13 cellular contexts compared by ENCODE assay signal in the genomic region with DNA sequence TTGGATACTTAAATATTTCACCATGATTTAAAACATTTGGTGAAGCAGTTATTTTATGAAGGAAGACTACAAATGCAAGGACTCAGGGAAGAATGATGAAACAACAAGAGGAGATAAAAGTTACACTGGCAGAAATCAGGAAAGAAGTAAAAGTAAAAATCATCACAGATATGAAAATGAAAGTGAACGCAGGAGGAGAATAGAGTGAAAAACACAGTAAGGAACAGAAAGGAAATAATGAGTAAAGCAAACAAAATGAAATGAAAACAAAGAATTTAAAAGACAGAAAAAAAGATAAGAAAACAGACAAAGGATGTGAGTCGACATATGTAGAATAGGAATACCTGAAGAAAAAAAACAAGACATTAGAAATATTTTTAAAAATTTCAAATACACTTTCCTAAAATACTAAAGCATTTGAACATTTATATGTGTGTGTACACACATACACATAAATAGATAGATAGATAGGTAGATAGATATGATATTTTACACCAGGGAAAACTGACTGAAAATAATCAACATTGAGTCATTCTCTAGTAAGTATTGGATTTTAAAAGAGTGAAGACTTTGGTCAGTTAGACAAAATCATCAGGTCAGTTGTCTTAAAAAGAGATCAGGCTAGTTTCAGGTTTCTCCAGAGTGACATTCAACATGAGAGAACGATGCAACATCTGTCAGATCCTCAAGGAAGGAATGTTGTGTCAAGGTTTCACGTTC. TPM values are rescaled to one million over a fixed set of nuclear protein-coding genes. Genes with fewer than 3 reads are reported as not detected.
DNase-seq lines count a peak whose midpoint lies in the region; ATAC-seq, FAIRE-seq and TF ChIP-seq lines count a peak whose summit lies in the region.
"Had no signal": no experiment of that assay in that cellular context is flagged by ENCODE, and none has a peak within 500 bp of the region (broad histone marks: within the 10 kb centered on the region; RNA-seq: fewer than 3 reads in every experiment).

No MANE protein-coding gene starts in this region.

- peaks cover 4% of the 10 kb centered on the region for H3K9me3 Mint-ChIP-seq in activated naive CD8-positive, alpha-beta T cell treated with anti-CD3 and anti-CD28 coated beads, Interleukin-2, amount 50 U/mL, for 24 hours
- H3K9me3 Mint-ChIP-seq in stimulated activated naive CD8-positive, alpha-beta T cell treated with anti-CD3 and anti-CD28 coated beads, Interleukin-15, Interleukin-2, amounts not matched to agents 100 ng/mL and 50 ng/mL, for 24 hours, result peaks cover 6% of the 10 kb centered on the region

- H3K27me3 Mint-ChIP-seq in activated naive CD8-positive, alpha-beta T cell treated with anti-CD3 and anti-CD28 coated beads, Interleukin-2, amount 50 U/mL, for 24 hours, result no peaks in the 10 kb centered on the region
- no peaks in the 10 kb centered on the region for H3K27me3 Mint-ChIP-seq in stimulated activated naive CD8-positive, alpha-beta T cell treated with anti-CD3 and anti-CD28 coated beads, Interleukin-15, Interleukin-2, amounts not matched to agents 100 ng/mL and 50 ng/mL, for 24 hours

- no peaks in the 10 kb centered on the region for H3K79me2 ChIP-seq in HepG2 (ENCODE audit: insufficient read depth, low read length)

- H3K9me3 ChIP-seq in HepG2 (ENCODE audit: low read length) (peaks cover 5% of the 10 kb centered on the region; the same call in 1 of the 2 replicates), right lobe of liver (no peaks in the 10 kb centered on the region), heart left ventricle (peaks cover 0 to 21% (median 5%) of the 10 kb centered on the region in 12 donors)
- H3K9me3 ChIP-seq: neutrophil had no signal

- H3K27ac ChIP-seq in HepG2 (ENCODE audit: extremely low read length, insufficient read depth, low read length) (no peak overlapping the region), right lobe of liver (no peak overlapping the region), heart left ventricle (peak overlapping the region in 1 of 12 donors; percentile 19)
- H3K27ac ChIP-seq: neutrophil had no signal

- POLR2A ChIA-PET in HepG2 (lab: Yijun Ruan, JAX), result no interaction called here

- TF ChIP-seq CTCF in HepG2 (CRISPR knock-in tag; IDR thresholded peaks at IDR 0.05) (no peak), right lobe of liver (IDR thresholded peaks at IDR 0.05) (no peak), heart left ventricle (IDR thresholded peaks at IDR 0.05) (no peak)

- in situ Hi-C loops in HepG2 (cut with HindIII; ENCODE audit: extremely low pct_ligation_motif_present, low pct_unique_long_range_greater_than_20kb), result no loop called here

- H2AFZ ChIP-seq in HepG2 (ENCODE audit: low read length), result no peak overlapping the region

- H3K36me3 Mint-ChIP-seq in activated naive CD8-positive, alpha-beta T cell treated with anti-CD3 and anti-CD28 coated beads, Interleukin-2, amount 50 U/mL, for 24 hours (ENCODE audit: low read depth), result peaks cover 11% of the 10 kb centered on the region
- H3K36me3 Mint-ChIP-seq in stimulated activated naive CD8-positive, alpha-beta T cell treated with anti-CD3 and anti-CD28 coated beads, Interleukin-15, Interleukin-2, amounts not matched to agents 100 ng/mL and 50 ng/mL, for 24 hours (ENCODE audit: low read depth), result peaks cover 16% of the 10 kb centered on the region

- H3K27me3 ChIP-seq in HepG2 (ENCODE audit: control insufficient read depth in 1 of 2, insufficient read depth in 2 of 2, low read length in 2 of 2) (no peaks in the 10 kb centered on the region), right lobe of liver (no peaks in the 10 kb centered on the region), heart left ventricle (no peaks in the 10 kb centered on the region)
- H3K27me3 ChIP-seq: BLaER1 treated with 17β-estradiol and CSF1 and Interleukin-3, amounts not matched to agents 10 nM and 100 nM had no signal

- no peaks in the 10 kb centered on the region for H3K36me3 ChIP-seq in HepG2 (replicated peaks in 1 of 2; ENCODE audit: control insufficient read depth in 1 of 2, insufficient read depth in 2 of 2, low read length in 2 of 2)
- no peaks in the 10 kb centered on the region for H3K36me3 ChIP-seq in right lobe of liver
- peaks cover 0 to 18% (median 2%) of the 10 kb centered on the region in 9 donors for H3K36me3 ChIP-seq in heart left ventricle
- H3K36me3 ChIP-seq: neutrophil had no signal

- 15% methylated on average over 4 of the region's 4 CpGs for WGBS in HepG2 (ENCODE audit: low lambda C conversion rate)
- WGBS in right lobe of liver (ENCODE audit: insufficient coverage, low coverage, low lambda C conversion rate, missing lambda C conversion rate), result 72% methylated on average over 4 of the region's 4 CpGs
- 70 to 82% (median 78%) methylated on average over 4 of the region's 4 CpGs for WGBS in heart left ventricle, 4 donors

- H3K27ac Mint-ChIP-seq in activated naive CD8-positive, alpha-beta T cell treated with anti-CD3 and anti-CD28 coated beads, Interleukin-2, amount 50 U/mL, for 24 hours, result peak overlapping the region; percentile 86
- peak overlapping the region; percentile 88 for H3K27ac Mint-ChIP-seq in stimulated activated naive CD8-positive, alpha-beta T cell treated with anti-CD3 and anti-CD28 coated beads, Interleukin-15, Interleukin-2, amounts not matched to agents 100 ng/mL and 50 ng/mL, for 24 hours

- no peak for TF ChIP-seq RAD21 in HepG2 (CRISPR knock-in tag; IDR thresholded peaks at IDR 0.05)

- TF ChIP-seq EP300 in HepG2 (IDR thresholded peaks at IDR 0.05; ENCODE audit: low read depth in 2 of 2, low read length in 2 of 2), result no peak
- no peak for TF ChIP-seq EP300 in HepG2 (CRISPR knock-in tag; IDR thresholded peaks at IDR 0.05; ENCODE audit: borderline replicate concordance)

- H4K20me1 ChIP-seq in HepG2 (ENCODE audit: insufficient read depth, low read length), result no peaks in the 10 kb centered on the region
- H4K20me1 ChIP-seq: BLaER1 treated with 17β-estradiol and CSF1 and Interleukin-3, amounts not matched to agents 10 nM and 100 nM had no signal

- no TSS peak for BruUV-seq in HepG2 (replicated peaks; lab: Mats Ljungman, UMichigan)

- no peak for ATAC-seq in HepG2
- ATAC-seq in right lobe of liver, result no peak
- ATAC-seq in HG03097 (IDR thresholded peaks at IDR 0.05; ENCODE audit: low FRiP score, unreplicated experiment), result peak; percentile 62
- peak; percentile 28 for ATAC-seq in activated naive CD8-positive, alpha-beta T cell treated with anti-CD3 and anti-CD28 coated beads, Interleukin-2, amount 50 U/mL, for 24 hours
- no peak for ATAC-seq in heart left ventricle

- intact Hi-C loops in HepG2 (cut with micrococcal nuclease; ENCODE audit: unreplicated experiment), result no loop called here
- intact Hi-C loops in right lobe of liver (cut with DNase I), result no loop called here
- intact Hi-C loops in heart left ventricle (cut with DNase I), result no loop called here

- no peak for FAIRE-seq in HepG2 (lab: Jason Lieb, UNC)

- peak overlapping the region; percentile 54 for H3K4me3 Mint-ChIP-seq in activated naive CD8-positive, alpha-beta T cell treated with anti-CD3 and anti-CD28 coated beads, Interleukin-2, amount 50 U/mL, for 24 hours
- peak overlapping the region; percentile 35 for H3K4me3 Mint-ChIP-seq in stimulated activated naive CD8-positive, alpha-beta T cell treated with anti-CD3 and anti-CD28 coated beads, Interleukin-15, Interleukin-2, amounts not matched to agents 100 ng/mL and 50 ng/mL, for 24 hours

- no peak overlapping the region for H3K9ac ChIP-seq in HepG2 (ENCODE audit: insufficient read depth, low read depth, low read length)
- H3K9ac ChIP-seq: BLaER1 treated with 17β-estradiol and CSF1 and Interleukin-3, amounts not matched to agents 10 nM and 100 nM had no signal

- CTCF ChIA-PET in HepG2 (lab: Yijun Ruan, JAX; ENCODE audit: low intra/inter-chr PET ratio, low total read pairs), result no interaction called here

- H3K4me1 ChIP-seq in HepG2 (ENCODE audit: insufficient read depth, low read length), result peaks cover 5% of the 10 kb centered on the region
- peaks cover 0 to 4% (median 2%) of the 10 kb centered on the region in 4 donors for H3K4me1 ChIP-seq in right lobe of liver
- H3K4me1 ChIP-seq in heart left ventricle, result peaks cover 0 to 10% (median 0%) of the 10 kb centered on the region in 12 donors

- DNase-seq in HepG2 (ENCODE audit: low spot score) (no peak), right lobe of liver (no peak), HUDEP-2 (lab: John Stamatoyannopoulos, UW; ENCODE audit: unreplicated experiment in 76 of 76) (no peak), heart left ventricle (no peak), T1000 (lab: John Stamatoyannopoulos, UW) (no peak)
- no peak for DNase-seq in activated naive CD8-positive, alpha-beta T cell treated with anti-CD3 and anti-CD28 coated beads, Interleukin-2, amount 50 U/mL, for 24 hours
- DNase-seq: activated effector memory CD4-positive, alpha-beta T cell treated with anti-CD3 and anti-CD28 coated beads, Interleukin-2, amount 50 U/mL, for 16 hours; immature natural killer cell; NCI-H226 had no signal

- TF ChIP-seq POLR2A in HepG2 (IDR thresholded peaks at IDR 0.05; ENCODE audit: insufficient read depth in 1 of 2, low read depth in 2 of 2, low read length in 2 of 2) (no peak), right lobe of liver (IDR thresholded peaks at IDR 0.05) (no peak), heart left ventricle (IDR thresholded peaks at IDR 0.05) (no peak)

- peaks cover 18% of the 10 kb centered on the region for H3K4me1 Mint-ChIP-seq in activated naive CD8-positive, alpha-beta T cell treated with anti-CD3 and anti-CD28 coated beads, Interleukin-2, amount 50 U/mL, for 24 hours
- peaks cover 23% of the 10 kb centered on the region for H3K4me1 Mint-ChIP-seq in stimulated activated naive CD8-positive, alpha-beta T cell treated with anti-CD3 and anti-CD28 coated beads, Interleukin-15, Interleukin-2, amounts not matched to agents 100 ng/mL and 50 ng/mL, for 24 hours (ENCODE audit: low read depth)

- H3K4me3 ChIP-seq in HepG2 (replicated peaks in 1 of 3; ENCODE audit: insufficient read depth in 1 of 3, low read depth in 2 of 3, low read length in 3 of 3) (no peak overlapping the region), right lobe of liver (no peak overlapping the region), heart left ventricle (no peak overlapping the region)
- H3K4me3 ChIP-seq: BLaER1 treated with 17β-estradiol and CSF1 and Interleukin-3, amounts not matched to agents 10 nM and 100 nM had no signal

- peak overlapping the region; percentile 23; the same call in 1 of the 2 replicates for H3K4me2 ChIP-seq in HepG2 (ENCODE audit: low read depth, low read length)

RNA-seq across cellular contexts. Expression of a gene that starts 12.1 kb away (rescaled TPM):
- total RNA-seq in HepG2 (2016; rRNA removed; fragmentation: Illumina TruSeq; extraction: Trizol) (8.2 and 10.4 TPM in 2 replicates), right lobe of liver (10 to 100 TPM; 32.3 to 67.1 (median 56.1) TPM), heart left ventricle (10 to 100 TPM; 26.3 to 45.6 (median 41.4) TPM)
- total RNA-seq in HepG2 (2016; cell fraction: cytosol; rRNA removed; fragmentation: Illumina TruSeq; extraction: Trizol; ENCODE audit: low read depth), result 7.1 and 9.1 TPM in 2 replicates
- total RNA-seq in HepG2 (2016; cell fraction: insoluble cytoplasmic fraction; rRNA removed; fragmentation: Illumina TruSeq; extraction: Trizol), result 6.9 and 13.0 TPM in 2 replicates
- total RNA-seq in HepG2 (2016; cell fraction: membrane; rRNA removed; fragmentation: Illumina TruSeq; extraction: Trizol), result 13.6 and 14.7 TPM in 2 replicates
- total RNA-seq in HepG2 (2016; cell fraction: nucleus; rRNA removed; fragmentation: Illumina TruSeq; extraction: Trizol), result 14.2 and 17.9 TPM in 2 replicates
- polyA plus RNA-seq in HepG2 (2011; rRNA removed) (20.9 and 25.7 TPM in 2 replicates), heart left ventricle (10 to 100 TPM; 10.7 to 36.5 TPM)
- 11.8 and 16.5 TPM in 2 replicates for polyA plus RNA-seq in HepG2 (2011; cell fraction: cytosol; rRNA removed)
- 16.8 and 19.6 TPM in 2 replicates for polyA plus RNA-seq in HepG2 (2011; cell fraction: nucleus; rRNA removed)
- polyA plus RNA-seq in HepG2 (2012), result 20.1 and 21.7 TPM in 2 replicates
- 5.0 and 5.8 TPM in 2 replicates for polyA plus RNA-seq in HepG2 (2016; cell fraction: cytosol; fragmentation: Illumina TruSeq; extraction: Trizol; ENCODE audit: low read depth)
- polyA plus RNA-seq in HepG2 (2016; cell fraction: insoluble cytoplasmic fraction; fragmentation: Illumina TruSeq; extraction: Trizol; ENCODE audit: low read depth), result 7.7 and 9.5 TPM in 2 replicates
- polyA plus RNA-seq in HepG2 (2016; cell fraction: membrane; fragmentation: Illumina TruSeq; extraction: Trizol; ENCODE audit: low read depth), result 9.8 and 10.3 TPM in 2 replicates
- polyA plus RNA-seq in HepG2 (2016; cell fraction: nucleus; fragmentation: Illumina TruSeq; extraction: Trizol; ENCODE audit: insufficient read depth, low read depth), result 21.4 and 23.5 TPM in 2 replicates
- polyA minus RNA-seq in HepG2 (2011; rRNA and poly(A)+ RNA removed; ENCODE audit: low replicate concordance), result 39.0 and 91.7 TPM in 2 replicates
- polyA minus RNA-seq in HepG2 (2011; cell fraction: cytosol; rRNA and poly(A)+ RNA removed), result 16.5 and 24.3 TPM in 2 replicates
- polyA minus RNA-seq in HepG2 (2011; cell fraction: nucleus; rRNA and poly(A)+ RNA removed), result 70.9 and 73.0 TPM in 2 replicates

RNA-seq across cellular contexts. Expression of a gene that starts 43.2 kb away (rescaled TPM):
- total RNA-seq in HepG2 (2016; rRNA removed; fragmentation: Illumina TruSeq; extraction: Trizol) (25.9 and 38.3 TPM in 2 replicates), right lobe of liver (10 to 100 TPM; 18.3 to 30.4 (median 22.3) TPM), heart left ventricle (10 to 100 TPM; 13.5 to 40.0 (median 19.9) TPM)
- total RNA-seq in HepG2 (2016; cell fraction: cytosol; rRNA removed; fragmentation: Illumina TruSeq; extraction: Trizol; ENCODE audit: low read depth), result 2.2 TPM in 2 replicates
- 28.6 and 39.0 TPM in 2 replicates for total RNA-seq in HepG2 (2016; cell fraction: insoluble cytoplasmic fraction; rRNA removed; fragmentation: Illumina TruSeq; extraction: Trizol)
- total RNA-seq in HepG2 (2016; cell fraction: membrane; rRNA removed; fragmentation: Illumina TruSeq; extraction: Trizol), result 7.0 and 9.1 TPM in 2 replicates
- 17.0 and 25.2 TPM in 2 replicates for total RNA-seq in HepG2 (2016; cell fraction: nucleus; rRNA removed; fragmentation: Illumina TruSeq; extraction: Trizol)
- polyA plus RNA-seq in HepG2 (2011; rRNA removed) (11.7 and 12.8 TPM in 2 replicates), heart left ventricle (10 to 100 TPM in 1 of 2 donors, 1 to 10 TPM in 1; 4.2 to 13.1 TPM)
- polyA plus RNA-seq in HepG2 (2011; cell fraction: cytosol; rRNA removed), result 7.0 and 9.7 TPM in 2 replicates
- polyA plus RNA-seq in HepG2 (2011; cell fraction: nucleus; rRNA removed), result 3.3 and 4.4 TPM in 2 replicates
- 20.2 and 20.4 TPM in 2 replicates for polyA plus RNA-seq in HepG2 (2012)
- 0.92 and 1.0 TPM in 2 replicates for polyA plus RNA-seq in HepG2 (2016; cell fraction: cytosol; fragmentation: Illumina TruSeq; extraction: Trizol; ENCODE audit: low read depth)
- polyA plus RNA-seq in HepG2 (2016; cell fraction: insoluble cytoplasmic fraction; fragmentation: Illumina TruSeq; extraction: Trizol; ENCODE audit: low read depth), result 29.8 and 30.0 TPM in 2 replicates
- polyA plus RNA-seq in HepG2 (2016; cell fraction: membrane; fragmentation: Illumina TruSeq; extraction: Trizol; ENCODE audit: low read depth), result 3.6 and 3.7 TPM in 2 replicates
- polyA plus RNA-seq in HepG2 (2016; cell fraction: nucleus; fragmentation: Illumina TruSeq; extraction: Trizol; ENCODE audit: insufficient read depth, low read depth), result 15.7 and 17.2 TPM in 2 replicates
- 30.2 and 30.7 TPM in 2 replicates for polyA minus RNA-seq in HepG2 (2011; rRNA and poly(A)+ RNA removed; ENCODE audit: low replicate concordance)
- polyA minus RNA-seq in HepG2 (2011; cell fraction: cytosol; rRNA and poly(A)+ RNA removed), result 12.1 and 16.9 TPM in 2 replicates
- 27.9 and 33.8 TPM in 2 replicates for polyA minus RNA-seq in HepG2 (2011; cell fraction: nucleus; rRNA and poly(A)+ RNA removed)

RNA-seq across cellular contexts. Expression of a gene that starts 59.5 kb away (rescaled TPM):
- total RNA-seq in HepG2 (2016; rRNA removed; fragmentation: Illumina TruSeq; extraction: Trizol) (0.42 and 0.53 TPM in 2 replicates), right lobe of liver (1 to 10 TPM in 5 of 6 experiments, under 1 TPM in 1; 0.73 to 4.7 (median 2.7) TPM), heart left ventricle (10 to 100 TPM in 4 of 9 donors, 1 to 10 TPM in 5; 4.8 to 24.2 (median 9.1) TPM)
- total RNA-seq in HepG2 (2016; cell fraction: cytosol; rRNA removed; fragmentation: Illumina TruSeq; extraction: Trizol; ENCODE audit: low read depth), result 0.10 and 0.26 TPM in 2 replicates
- 0.42 and 0.52 TPM in 2 replicates for total RNA-seq in HepG2 (2016; cell fraction: insoluble cytoplasmic fraction; rRNA removed; fragmentation: Illumina TruSeq; extraction: Trizol)
- total RNA-seq in HepG2 (2016; cell fraction: membrane; rRNA removed; fragmentation: Illumina TruSeq; extraction: Trizol), result 0.40 and 0.48 TPM in 2 replicates
- 0.75 and 0.87 TPM in 2 replicates for total RNA-seq in HepG2 (2016; cell fraction: nucleus; rRNA removed; fragmentation: Illumina TruSeq; extraction: Trizol)
- polyA plus RNA-seq in HepG2 (2011; rRNA removed) (0.07 and 0.08 TPM in 2 replicates), heart left ventricle (1 to 10 TPM; 2.9 to 4.5 TPM)
- 0.05 TPM in 2 replicates for polyA plus RNA-seq in HepG2 (2011; cell fraction: cytosol; rRNA removed)
- polyA plus RNA-seq in HepG2 (2011; cell fraction: nucleus; rRNA removed), result 0.07 and 0.18 TPM in 2 replicates
- polyA plus RNA-seq in HepG2 (2012), result 0.09 and 0.17 TPM in 2 replicates
- 0.18 and 0.21 TPM in 2 replicates for polyA plus RNA-seq in HepG2 (2016; cell fraction: cytosol; fragmentation: Illumina TruSeq; extraction: Trizol; ENCODE audit: low read depth)
- polyA plus RNA-seq in HepG2 (2016; cell fraction: insoluble cytoplasmic fraction; fragmentation: Illumina TruSeq; extraction: Trizol; ENCODE audit: low read depth), result 0.25 and 0.49 TPM in 2 replicates
- polyA plus RNA-seq in HepG2 (2016; cell fraction: membrane; fragmentation: Illumina TruSeq; extraction: Trizol; ENCODE audit: low read depth), result 0.23 and 0.28 TPM in 2 replicates
- polyA plus RNA-seq in HepG2 (2016; cell fraction: nucleus; fragmentation: Illumina TruSeq; extraction: Trizol; ENCODE audit: insufficient read depth, low read depth), result 0.20 and 0.27 TPM in 2 replicates
- 0.04 and 5.3 TPM in 2 replicates for polyA minus RNA-seq in HepG2 (2011; rRNA and poly(A)+ RNA removed; ENCODE audit: low replicate concordance)
- 0.09 and 0.10 TPM in 2 replicates for polyA minus RNA-seq in HepG2 (2011; cell fraction: cytosol; rRNA and poly(A)+ RNA removed)
- 0.99 and 1.0 TPM in 2 replicates for polyA minus RNA-seq in HepG2 (2011; cell fraction: nucleus; rRNA and poly(A)+ RNA removed)

Comparison
In these comparisons a context has a peak if more than half of its experiments do, and no peak if none do; other contexts are left out.
1. ATAC-seq: peak in HG03097 (single experiment) and activated naive CD8-positive, alpha-beta T cell treated with anti-CD3 and anti-CD28 coated beads, Interleukin-2, amount 50 U/mL, for 24 hours (single experiment); none in HepG2 (single experiment), right lobe of liver (0 of 4) and heart left ventricle (0 of 4).